15 cellular contexts compared by ENCODE assay signal in the genomic region with DNA sequence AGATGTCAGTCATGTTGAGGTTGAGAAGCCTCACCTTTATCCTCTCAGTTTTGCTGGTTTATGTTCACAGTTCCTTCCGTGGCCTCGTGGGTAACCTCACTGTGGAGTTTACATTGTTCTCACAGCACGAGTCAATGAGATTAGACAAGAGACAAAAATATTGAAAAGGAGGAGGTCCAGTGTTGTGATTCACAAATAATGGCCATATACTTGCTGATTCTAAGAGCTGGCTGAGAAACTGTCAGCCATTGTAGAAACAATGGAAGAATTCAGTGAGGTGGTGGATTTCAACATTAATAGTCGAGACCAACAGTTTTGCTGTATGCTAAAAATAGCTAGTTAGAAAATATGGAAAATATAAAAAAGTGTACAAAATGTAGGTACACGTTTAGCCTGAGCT.
DNase-seq lines count a peak whose midpoint lies in the region; ATAC-seq and TF ChIP-seq lines count a peak whose summit lies in the region.
"Had no signal": no experiment of that assay in that cellular context is flagged by ENCODE, and none has a peak within 500 bp of the region (broad histone marks: within the 10 kb centered on the region; RNA-seq: fewer than 3 reads in every experiment).

No MANE protein-coding gene starts in this region.

- peak overlapping the region; percentile 37 for H3K4me2 ChIP-seq in MM.1S (ENCODE audit: low read depth, low read length)
- no peak overlapping the region for H3K4me2 ChIP-seq in GM23248 (ENCODE audit: unreplicated experiment)
- H3K4me2 ChIP-seq in PC-3 (ENCODE audit: low read length) = no peak overlapping the region

- DNase-seq in MM.1S = no peak
- peak; percentile 26 for DNase-seq in myocyte (ENCODE audit: low read depth)
- no peak for DNase-seq in substantia nigra (lab: John Stamatoyannopoulos, UW)
- DNase-seq in GM23248 = no peak
- DNase-seq in activated T-cell treated with anti-CD3 and anti-CD28 coated beads for 4 hours = no peak
- no peak for DNase-seq in DMS 273 treated with DMSO at 0.1 percent for 48 hours (lab: John Stamatoyannopoulos, UW)
- no peak for DNase-seq in PC-3
- DNase-seq: Caco-2, DMS53, MG63, NCI-H1105, NCI-H187, Right ventricle myocardium superior had no signal

- TF ChIP-seq CTCF in MM.1S (IDR thresholded peaks at IDR 0.05; ENCODE audit: low read length) = no peak
- no peak for TF ChIP-seq CTCF in PC-3 (conservative IDR thresholded peaks at IDR 0.05; ENCODE audit: low read depth, low read length)

- H3K4me3 ChIP-seq in MM.1S (ENCODE audit: low read length) (no peak overlapping the region), ectodermal cell (ENCODE audit: insufficient read depth, low read depth, low read length) (no peak overlapping the region), GM23248 (no peak overlapping the region), PC-3 (ENCODE audit: low read length) (no peak overlapping the region)
- H3K4me3 ChIP-seq: MG63 had no signal

- intact Hi-C loops in PC-3 (cut with micrococcal nuclease) = no loop called here

- H4K20me1 ChIP-seq in MM.1S (ENCODE audit: insufficient read depth, low read length) = no peaks in the 10 kb centered on the region
- no peaks in the 10 kb centered on the region for H4K20me1 ChIP-seq in GM23248 (ENCODE audit: insufficient read depth)
- H4K20me1 ChIP-seq in PC-3 (ENCODE audit: low read length) = no peaks in the 10 kb centered on the region

- H3K27ac ChIP-seq in MM.1S (ENCODE audit: low read length) = peak overlapping the region; percentile 54; the same call in 1 of the 2 replicates
- peak overlapping the region; percentile 64 for H3K27ac ChIP-seq in ectodermal cell (ENCODE audit: insufficient read depth, low read depth, low read length, poor library complexity, severe bottlenecking)
- H3K27ac ChIP-seq in substantia nigra (ENCODE audit: low read depth, low read length, poor library complexity, severe bottlenecking) = peak overlapping the region; percentile 81
- no peak overlapping the region for H3K27ac ChIP-seq in GM23248
- H3K27ac ChIP-seq in PC-3 (ENCODE audit: low read length) = no peak overlapping the region

- H3K9me2 ChIP-seq in MM.1S (replicated peaks; ENCODE audit: insufficient read depth, low read length) (no peaks in the 10 kb centered on the region), GM23248 (ENCODE audit: insufficient read depth) (no peaks in the 10 kb centered on the region), PC-3 (replicated peaks; ENCODE audit: low read length) (no peaks in the 10 kb centered on the region)

- H2AFZ ChIP-seq in MM.1S (ENCODE audit: low read length) = peak overlapping the region; percentile 8; the same call in 1 of the 2 replicates
- no peak overlapping the region for H2AFZ ChIP-seq in GM23248
- H2AFZ ChIP-seq in PC-3 (ENCODE audit: low read length) = no peak overlapping the region

- whole genome bisulfite sequencing in ectodermal cell, 2 experiments = 69 to 71% methylated on average over 5 of the region's 5 CpGs
- 2 to 3% methylated on average over 5 of the region's 5 CpGs for WGBS in GM23248 (ENCODE audit: low coverage in 1 of 2, low lambda C conversion rate in 2 of 2, missing lambda C conversion rate in 2 of 2), 2 experiments

- CTCF ChIA-PET in PC-3 (lab: Charles Lee) = no interaction called here

- H3K4me1 ChIP-seq in MM.1S (ENCODE audit: low read length) (peaks cover 26% of the 10 kb centered on the region), ectodermal cell (ENCODE audit: control insufficient read depth, insufficient read depth, low read length) (peaks cover 38% of the 10 kb centered on the region), GM23248 (ENCODE audit: insufficient read depth) (no peaks in the 10 kb centered on the region), PC-3 (ENCODE audit: insufficient read depth, low read length) (peaks cover 5% of the 10 kb centered on the region)
- H3K4me1 ChIP-seq: Caco-2 had no signal

- H3K27me3 ChIP-seq in MM.1S (replicated peaks; ENCODE audit: insufficient read depth, low read length) (no peaks in the 10 kb centered on the region), ectodermal cell (ENCODE audit: control insufficient read depth, insufficient read depth, low read length, poor library complexity, severe bottlenecking) (no peaks in the 10 kb centered on the region), GM23248 (replicated peaks; ENCODE audit: insufficient read depth) (no peaks in the 10 kb centered on the region), PC-3 (ENCODE audit: low read length) (no peaks in the 10 kb centered on the region)
- H3K27me3 ChIP-seq: MG63 had no signal

- H3F3A ChIP-seq in MM.1S (ENCODE audit: insufficient read depth, low read length) = peaks cover 17% of the 10 kb centered on the region
- H3F3A ChIP-seq in GM23248 (ENCODE audit: insufficient read depth) = no peaks in the 10 kb centered on the region
- H3F3A ChIP-seq in PC-3 (ENCODE audit: low read length, unreplicated experiment) = peaks cover 1% of the 10 kb centered on the region

- POLR2A ChIA-PET in PC-3 (lab: Charles Lee; ENCODE audit: unreplicated experiment) = no interaction called here

- H3K79me2 ChIP-seq in MM.1S (ENCODE audit: low read length) = no peaks in the 10 kb centered on the region
- H3K79me2 ChIP-seq in GM23248 (ENCODE audit: insufficient read depth) = no peaks in the 10 kb centered on the region
- no peaks in the 10 kb centered on the region for H3K79me2 ChIP-seq in PC-3 (ENCODE audit: low read length)

- no peak overlapping the region for H3K9ac ChIP-seq in MM.1S (ENCODE audit: low read length)
- no peak overlapping the region for H3K9ac ChIP-seq in GM23248
- no peak overlapping the region for H3K9ac ChIP-seq in PC-3 (ENCODE audit: low read length)

- in situ Hi-C loops in GM23248 (cut with MboI) = no loop called here

- H3K9me3 ChIP-seq in MM.1S (replicated peaks; ENCODE audit: insufficient read depth, low read length) (no peaks in the 10 kb centered on the region), ectodermal cell (ENCODE audit: control insufficient read depth, low read length) (no peaks in the 10 kb centered on the region), GM23248 (ENCODE audit: low read depth) (no peaks in the 10 kb centered on the region), PC-3 (ENCODE audit: low read length) (no peaks in the 10 kb centered on the region)
- H3K9me3 ChIP-seq: Caco-2, MG63 had no signal

- no peak for ATAC-seq in PC-3
- ATAC-seq: HepG2 had no signal

- H3K36me3 ChIP-seq in MM.1S (replicated peaks; ENCODE audit: insufficient read depth, low read length) (no peaks in the 10 kb centered on the region), ectodermal cell (ENCODE audit: control insufficient read depth, insufficient read depth, low read length) (no peaks in the 10 kb centered on the region), GM23248 (ENCODE audit: low read depth) (no peaks in the 10 kb centered on the region), PC-3 (ENCODE audit: low read depth, low read length) (no peaks in the 10 kb centered on the region)
- H3K36me3 ChIP-seq: MG63 had no signal

- BruUV-seq in PC-3 (replicated peaks; lab: Mats Ljungman, UMichigan) = no TSS peak

Comparison
In these comparisons a context has a peak if more than half of its experiments do, and no peak if none do; other contexts are left out.
1. H3K27ac ChIP-seq: peak in MM.1S (single experiment), ectodermal cell (single experiment) and substantia nigra (single experiment); none in GM23248 (single experiment) and PC-3 (single experiment).